2 cellular contexts compared by ENCODE assay signal in the genomic region with DNA sequence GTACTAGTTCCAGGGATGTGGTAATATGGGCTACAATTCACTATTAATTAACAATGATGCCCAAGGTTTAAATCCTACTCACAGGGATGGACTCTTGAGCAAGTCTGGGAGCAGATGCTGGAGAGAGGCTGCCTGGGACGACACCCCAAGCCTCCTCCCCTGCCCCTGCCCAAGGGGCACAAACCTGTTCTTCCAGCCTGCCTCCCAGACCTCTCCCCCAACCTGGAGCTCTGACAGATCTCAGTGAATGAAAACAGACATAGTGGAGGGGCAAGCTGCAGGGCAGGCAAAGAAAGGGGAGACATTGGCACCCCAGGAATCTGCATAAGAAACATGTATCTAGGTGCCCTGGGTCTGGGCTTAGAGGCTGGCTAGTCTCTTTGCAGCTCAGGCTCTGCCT.
TF ChIP-seq lines count a peak whose summit lies in the region.

No MANE protein-coding gene starts in this region.

TF ChIP-seq in IMR-90, 13 proteins besides CTCF, POLR2A, EP300 and RAD21:
- TF ChIP-seq MXI1 (IDR thresholded peaks at IDR 0.05; ENCODE audit: borderline replicate concordance, low read depth, low read length): no peak

TF ChIP-seq in H1, 55 proteins besides CTCF, POLR2A, EP300 and RAD21:
- TF ChIP-seq SIX5 (IDR thresholded peaks at IDR 0.05; ENCODE audit: low read depth, low read length) (no peak), CTBP2 (IDR thresholded peaks at IDR 0.05; ENCODE audit: borderline replicate concordance, insufficient read depth, insufficient read length, low read length) (no peak), TAF7 (optimal IDR thresholded peaks at IDR 0.05; ENCODE audit: borderline replicate concordance, low read depth, low read length) (no peak), SP1 (IDR thresholded peaks at IDR 0.05; ENCODE audit: low read depth, low read length) (no peak), NANOG (IDR thresholded peaks at IDR 0.05; ENCODE audit: insufficient read depth, low read depth, low read length, poor library complexity, severe bottlenecking) (no peak), SP4 (IDR thresholded peaks at IDR 0.05; ENCODE audit: low read length) (no peak), RBBP5 (IDR thresholded peaks at IDR 0.05; ENCODE audit: borderline replicate concordance, low read depth, low read length) (no peak), GTF2F1 (IDR thresholded peaks at IDR 0.05; ENCODE audit: borderline replicate concordance, low read depth, low read length) (no peak)
- TF ChIP-seq, protein P1, sequence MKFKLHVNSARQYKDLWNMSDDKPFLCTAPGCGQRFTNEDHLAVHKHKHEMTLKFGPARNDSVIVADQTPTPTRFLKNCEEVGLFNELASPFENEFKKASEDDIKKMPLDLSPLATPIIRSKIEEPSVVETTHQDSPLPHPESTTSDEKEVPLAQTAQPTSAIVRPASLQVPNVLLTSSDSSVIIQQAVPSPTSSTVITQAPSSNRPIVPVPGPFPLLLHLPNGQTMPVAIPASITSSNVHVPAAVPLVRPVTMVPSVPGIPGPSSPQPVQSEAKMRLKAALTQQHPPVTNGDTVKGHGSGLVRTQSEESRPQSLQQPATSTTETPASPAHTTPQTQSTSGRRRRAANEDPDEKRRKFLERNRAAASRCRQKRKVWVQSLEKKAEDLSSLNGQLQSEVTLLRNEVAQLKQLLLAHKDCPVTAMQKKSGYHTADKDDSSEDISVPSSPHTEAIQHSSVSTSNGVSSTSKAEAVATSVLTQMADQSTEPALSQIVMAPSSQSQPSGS (IDR thresholded peaks at IDR 0.05; ENCODE audit: low read length): no peak
